27 cellular contexts compared by ENCODE assay signal in the genomic region with DNA sequence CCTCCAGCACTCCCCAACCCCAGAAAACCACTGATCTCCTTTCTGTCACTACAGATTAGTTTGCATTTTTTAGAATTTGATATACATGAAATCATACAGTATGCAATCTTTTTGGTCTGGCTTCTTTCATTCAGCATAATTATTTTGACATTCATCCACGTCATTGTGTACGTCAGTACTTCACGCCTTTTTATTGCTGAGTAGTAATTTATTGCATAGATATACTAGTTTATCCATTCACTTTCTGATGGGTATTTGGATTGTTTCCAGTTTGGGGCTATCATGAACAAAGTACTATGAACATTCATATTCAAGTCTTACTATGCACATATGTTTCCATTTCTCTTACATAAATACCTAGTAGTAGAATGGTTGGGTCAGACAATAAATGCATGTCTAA.
"Had no signal": no experiment of that assay in that cellular context is flagged by ENCODE, and none has a peak within 500 bp of the region (broad histone marks: within the 10 kb centered on the region; RNA-seq: fewer than 3 reads in every experiment).

No MANE protein-coding gene starts in this region.

- H3K4me2 ChIP-seq: hepatocyte had no signal

- H3K9me3 ChIP-seq: colonic mucosa, esophagus muscularis mucosa, esophagus squamous epithelium, gastrocnemius medialis, gastroesophageal sphincter, heart left ventricle, heart right ventricle had no signal

- H3K27ac ChIP-seq: colonic mucosa, coronary artery, dorsolateral prefrontal cortex, epithelial cell of prostate, esophagus muscularis mucosa, esophagus squamous epithelium, foreskin keratinocyte, gastrocnemius medialis, gastroesophageal sphincter, heart left ventricle, heart right ventricle, hepatocyte had no signal

- H3K4me3 ChIP-seq: colonic mucosa, coronary artery, dorsolateral prefrontal cortex, esophagus muscularis mucosa, esophagus squamous epithelium, gastrocnemius medialis, gastroesophageal sphincter, heart left ventricle, heart right ventricle, hepatocyte had no signal

- H3K79me2 ChIP-seq: hepatocyte had no signal

- DNase-seq: colonic mucosa; cortex of kidney; dermis blood vessel endothelial cell; dorsolateral prefrontal cortex; effector CD4-positive, alpha-beta T cell; effector CD8-positive, alpha-beta T cell; effector memory CD4-positive, alpha-beta T cell; effector memory CD8-positive, alpha-beta T cell; endodermal cell; erythroblast; esophagus squamous epithelium; foreskin keratinocyte; foreskin melanocyte; gastrocnemius medialis; glutamatergic neuron; head of caudate nucleus; heart left ventricle; heart right ventricle had no signal

- ATAC-seq: effector memory CD8-positive, alpha-beta T cell; esophagus mucosa; foreskin keratinocyte; gastrocnemius medialis; gastroesophageal sphincter; heart left ventricle; heart right ventricle had no signal

- H3K27me3 ChIP-seq: colonic mucosa, dorsolateral prefrontal cortex, esophagus muscularis mucosa, esophagus squamous epithelium, foreskin keratinocyte, gastrocnemius medialis, gastroesophageal sphincter, heart left ventricle, heart right ventricle, hepatocyte had no signal

- FAIRE-seq: endometrium, endothelial cell of umbilical vein, frontal cortex had no signal

- H3K36me3 ChIP-seq: colonic mucosa, esophagus muscularis mucosa, esophagus squamous epithelium, gastrocnemius medialis, gastroesophageal sphincter, heart left ventricle, heart right ventricle had no signal

- H2AFZ ChIP-seq: hepatocyte had no signal

- H3K4me1 ChIP-seq: colonic mucosa, esophagus squamous epithelium, foreskin keratinocyte, heart right ventricle had no signal
